ENCODE assay signal across 8 cellular contexts in the genomic region with DNA sequence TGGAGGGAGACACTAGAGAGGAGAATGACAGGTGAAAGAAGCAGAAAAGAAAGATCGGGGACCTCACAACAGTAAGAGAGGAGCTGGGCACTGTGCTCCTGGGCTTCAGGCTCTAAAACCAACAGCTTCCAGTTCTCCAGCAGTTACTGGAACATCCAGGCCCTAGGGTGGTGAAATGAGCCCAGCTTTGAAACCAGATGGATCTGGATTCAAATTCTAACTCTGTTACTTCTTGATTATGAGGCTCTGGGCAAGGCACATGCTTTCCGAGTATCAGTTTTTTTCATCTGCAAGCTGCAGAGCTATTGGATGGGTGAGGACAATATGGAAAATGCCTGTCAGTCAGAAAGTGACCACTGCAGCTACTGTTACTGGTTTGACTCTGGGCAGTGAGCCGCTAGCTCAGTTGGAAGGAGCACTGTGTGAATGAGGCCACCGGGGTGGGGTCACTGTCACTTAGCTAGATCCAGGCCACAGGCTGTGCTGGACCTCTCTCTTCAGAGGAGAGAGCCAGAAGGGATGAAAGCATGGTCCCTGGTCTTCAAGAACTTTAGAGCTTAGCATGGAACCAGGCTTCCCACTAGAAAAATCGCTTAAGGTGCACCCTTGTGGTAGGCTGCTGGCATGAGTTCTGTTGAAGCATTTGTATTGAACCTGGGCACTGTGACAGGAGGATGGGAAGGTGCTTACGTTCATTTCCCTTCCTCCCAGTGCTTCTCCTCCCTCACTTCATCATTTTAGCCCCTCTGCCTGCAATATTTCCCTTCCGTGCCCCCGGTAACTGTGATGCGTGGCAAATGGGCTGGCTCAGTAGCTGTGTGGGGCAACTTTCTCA. TPM values are rescaled to one million over a fixed set of nuclear protein-coding genes. Genes with fewer than 3 reads are reported as not detected.
A peak's percentile ranks its signal among the peaks of the same experiment; 100 is the strongest.
DNase-seq lines count a peak whose midpoint lies in the region; ATAC-seq and TF ChIP-seq lines count a peak whose summit lies in the region.

No MANE protein-coding gene starts in this region.

- H3K36me3 Mint-ChIP-seq in brain = peaks cover 40% of the 10 kb centered on the region

- H3K4me3 ChIP-seq in HUES6 (ENCODE audit: low read depth, low read length) (peak overlapping the region; percentile 50), mononuclear cell (ENCODE audit: low read length) (peak overlapping the region; percentile 12)

- CTCF ChIA-PET in HEK293T (lab: Yijun Ruan, JAX) = interaction anchor here (0.6 to 1.2 kb wide), 4 partner anchors 10 to 89 kb away, joined by 3 to 4 read pairs (median 3); no protein-coding TSS in a partner anchor

- peak overlapping the region; percentile 97 to 100 (median 99) for H3K27ac Mint-ChIP-seq in brain

- H3K4me3 Mint-ChIP-seq in brain = peak overlapping the region; percentile 77 to 82 (median 80)

- no peak for TF ChIP-seq CTCF in brain (conservative IDR thresholded peaks at IDR 0.05)

- H3K9me3 ChIP-seq in HUES6 (ENCODE audit: control insufficient read depth, insufficient read depth, low read depth, low read length) (no peaks in the 10 kb centered on the region), mononuclear cell (ENCODE audit: low read depth, low read length) (no peaks in the 10 kb centered on the region)

- H3K4me1 ChIP-seq in HUES6 (ENCODE audit: control insufficient read depth, insufficient read depth, low read length) (peaks cover 33% of the 10 kb centered on the region), mononuclear cell (ENCODE audit: insufficient read depth, low read length) (peaks cover 95% of the 10 kb centered on the region)

- H3K36me3 ChIP-seq in HUES6 (ENCODE audit: control insufficient read depth, insufficient read depth, low read length) = peaks cover 28% of the 10 kb centered on the region

- peak overlapping the region; percentile 96 for H3K27ac ChIP-seq in HUES6 (ENCODE audit: low read depth, low read length)

- no peaks in the 10 kb centered on the region for H3K27me3 Mint-ChIP-seq in brain

- peaks cover 58% of the 10 kb centered on the region for H3K4me1 Mint-ChIP-seq in brain

- ATAC-seq in GM19467 (IDR thresholded peaks at IDR 0.05; ENCODE audit: unreplicated experiment) = no peak
- ATAC-seq in GM18519 (IDR thresholded peaks at IDR 0.05; ENCODE audit: low FRiP score, unreplicated experiment) = no peak

- H3K9me3 Mint-ChIP-seq in brain = no peaks in the 10 kb centered on the region

- H3K9ac ChIP-seq in HUES6 (ENCODE audit: low read length) = peak overlapping the region; percentile 95

- DNase-seq in DMS153 (lab: John Stamatoyannopoulos, UW) (peak; percentile 30), GM19240 (ENCODE audit: insufficient read length, low spot score) (no peak), HEK293T (ENCODE audit: extremely low spot score) (no peak)

- POLR2A ChIA-PET in HEK293T (lab: Yijun Ruan, JAX) = interaction anchor here (0.5 to 1.9 kb wide), 6 partner anchors 10 to 482 kb away, joined by 3 to 6 read pairs (median 4); partner anchors contain the start of genes OTUD7B, PLEKHO1 and VPS45

- no peaks in the 10 kb centered on the region for H3K27me3 ChIP-seq in HUES6 (ENCODE audit: control insufficient read depth, insufficient read depth, low read length)
- H3K27me3 ChIP-seq in mononuclear cell (ENCODE audit: insufficient read depth, low read length) = no peaks in the 10 kb centered on the region

TF ChIP-seq in HEK293T, 16 proteins besides CTCF, POLR2A, EP300 and RAD21:
- no peak for TF ChIP-seq SP1 (IDR thresholded peaks at IDR 0.05)
- TF ChIP-seq SUZ12 (IDR thresholded peaks at IDR 0.05) = no peak
- no peak for TF ChIP-seq CTBP1 (IDR thresholded peaks at IDR 0.05; ENCODE audit: borderline replicate concordance)
- no peak for TF ChIP-seq LEF1 (IDR thresholded peaks at IDR 0.05; ENCODE audit: borderline replicate concordance)
- no peak for TF ChIP-seq ZNF384 (IDR thresholded peaks at IDR 0.05)
- no peak for TF ChIP-seq HDGF (IDR thresholded peaks at IDR 0.05; ENCODE audit: borderline replicate concordance)
- TF ChIP-seq TARDBP (IDR thresholded peaks at IDR 0.05) = no peak
- TF ChIP-seq FOXM1 (IDR thresholded peaks at IDR 0.05; ENCODE audit: borderline replicate concordance) = no peak
- TF ChIP-seq FOXA1 (IDR thresholded peaks at IDR 0.05) = no peak
- TF ChIP-seq ARNT (IDR thresholded peaks at IDR 0.05) = no peak
- TF ChIP-seq NFRKB (IDR thresholded peaks at IDR 0.05) = no peak
TF ChIP-seq in HEK293T: peak in this region for 0.

RNA-seq across cellular contexts. Expression of gene PLEKHO1, which starts 12.2 kb away (rescaled TPM):
- 84.5 TPM for polyA plus RNA-seq in brain (ENCODE audit: insufficient read depth, low read depth, low replicate concordance)
- 80.9 TPM for total RNA-seq in mononuclear cell
